1 cellular context compared by ENCODE assay signal in genomic region chr6:52407467-52407866, GRCh38.
TF ChIP-seq lines count a peak whose summit lies in the region.

No MANE protein-coding gene starts in this region.

TF ChIP-seq in endothelial cell of umbilical vein, 7 proteins besides CTCF, POLR2A, EP300 and RAD21:
- TF ChIP-seq MYC (IDR thresholded peaks at IDR 0.05; ENCODE audit: low read depth, low read length), result no peak
- no peak for TF ChIP-seq FOS (IDR thresholded peaks at IDR 0.05; ENCODE audit: borderline replicate concordance, insufficient read depth, low read length)
- TF ChIP-seq POLR2AphosphoS5 (IDR thresholded peaks at IDR 0.05; ENCODE audit: insufficient read depth, low read depth, low read length), result no peak
- TF ChIP-seq JUN (IDR thresholded peaks at IDR 0.05; ENCODE audit: borderline replicate concordance, insufficient read depth, insufficient read length, low read depth), result no peak
- TF ChIP-seq EZH2 (IDR thresholded peaks at IDR 0.05; ENCODE audit: borderline replicate concordance, low read depth, low read length, severe bottlenecking), result no peak
- TF ChIP-seq GATA2 (IDR thresholded peaks at IDR 0.05; ENCODE audit: insufficient read depth, insufficient read length, low read depth, low read length), result no peak
- no peak for TF ChIP-seq MAX (IDR thresholded peaks at IDR 0.05; ENCODE audit: insufficient read depth, insufficient read length)
